In the genomic region with DNA sequence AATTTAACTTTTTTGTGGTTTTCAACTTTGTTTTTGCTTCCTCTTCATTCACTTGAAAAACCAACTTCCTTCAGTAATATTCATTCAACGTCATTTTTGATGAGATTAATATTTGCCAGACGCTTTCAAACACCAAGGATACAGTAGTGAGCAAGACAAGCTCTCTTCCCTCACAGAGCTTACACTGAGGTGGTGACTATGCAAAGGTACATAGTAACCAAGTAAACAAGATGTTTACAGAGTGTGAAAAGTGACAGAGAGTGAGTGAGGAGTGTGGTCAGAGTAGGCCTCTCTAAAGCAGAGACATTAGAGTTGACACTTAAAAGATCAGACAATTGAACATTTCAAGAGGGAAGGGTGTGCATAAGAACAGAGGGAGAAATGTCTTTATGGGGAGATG, we compare ENCODE assay signal across 1 cellular context.
TF ChIP-seq lines count a peak whose summit lies in the region.

No MANE protein-coding gene starts in this region.

TF ChIP-seq in A549, 52 proteins besides CTCF, POLR2A, EP300 and RAD21 (continued from another document):
- TF ChIP-seq CHD2 (IDR thresholded peaks at IDR 0.05; ENCODE audit: low read length, partially characterized antibody) = no peak
- no peak for TF ChIP-seq FOSL2 (IDR thresholded peaks at IDR 0.05)
- peak; percentile 89 for TF ChIP-seq FOSL2 (CRISPR knock-in tag; IDR thresholded peaks at IDR 0.05)
- no peak for TF ChIP-seq SREBF2 (IDR thresholded peaks at IDR 0.05)
- no peak for TF ChIP-seq HEYL (CRISPR knock-in tag; IDR thresholded peaks at IDR 0.05)
- TF ChIP-seq HOXB5 (CRISPR knock-in tag; IDR thresholded peaks at IDR 0.05) = peak; percentile 80; the same call in 1 of the 2 replicates
- no peak for TF ChIP-seq KDM1A (IDR thresholded peaks at IDR 0.05; ENCODE audit: low read depth)
